ENCODE assay signal across 10 cellular contexts in the genomic region with DNA sequence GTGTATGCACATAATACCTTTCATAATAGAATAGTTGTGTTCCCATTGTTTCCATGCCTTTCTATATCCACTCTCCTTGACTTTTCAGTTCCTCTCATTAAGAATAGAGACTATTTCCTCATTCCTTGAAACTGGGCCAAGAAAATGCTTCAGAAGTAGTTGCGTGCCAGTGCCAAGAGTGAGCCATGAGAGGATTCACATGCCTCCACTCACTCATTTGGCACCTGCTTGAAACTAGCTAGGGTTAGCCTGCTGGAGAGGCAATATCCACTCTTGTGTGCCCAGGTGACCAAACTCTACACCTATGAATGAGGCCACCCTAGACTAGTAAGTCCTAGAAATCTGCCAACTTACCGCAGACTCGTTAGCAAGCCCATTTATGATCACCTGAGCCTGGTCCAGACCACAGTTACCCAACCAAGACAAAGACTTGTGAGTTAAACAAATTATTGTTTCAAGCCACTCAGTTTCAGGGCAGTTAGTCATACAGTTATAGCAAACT.
DNase-seq lines count a peak whose midpoint lies in the region; ATAC-seq and TF ChIP-seq lines count a peak whose summit lies in the region.
"Had no signal": no experiment of that assay in that cellular context is flagged by ENCODE, and none has a peak within 500 bp of the region (broad histone marks: within the 10 kb centered on the region; RNA-seq: fewer than 3 reads in every experiment).

No MANE protein-coding gene starts in this region.

- H3K9me3 ChIP-seq in adipocyte (ENCODE audit: control insufficient read depth, low read length) (no peaks in the 10 kb centered on the region), lung (ENCODE audit: control insufficient read depth in 2 of 2, insufficient read depth in 1 of 2, low read length in 1 of 2) (no peaks in the 10 kb centered on the region), esophagus muscularis mucosa (no peaks in the 10 kb centered on the region)

- H3K4me1 ChIP-seq in adipocyte (ENCODE audit: control insufficient read depth, insufficient read depth, low read length) (peaks cover 15% of the 10 kb centered on the region), lung (ENCODE audit: control insufficient read depth in 2 of 2, insufficient read depth in 2 of 2, low read length in 2 of 2) (peaks cover 1 to 10% of the 10 kb centered on the region in 2 donors), esophagus muscularis mucosa (peaks cover 8 to 17% (median 13%) of the 10 kb centered on the region in 4 donors)

- H3K9ac ChIP-seq in adipocyte (ENCODE audit: low read length), result no peak overlapping the region

- TF ChIP-seq CTCF in lung (IDR thresholded peaks at IDR 0.05; ENCODE audit: control extremely low read depth, extremely low read depth) (no peak), esophagus muscularis mucosa (IDR thresholded peaks at IDR 0.05) (no peak)

- H3K4me3 ChIP-seq in adipocyte (ENCODE audit: low read length) (no peak overlapping the region), lung (no peak overlapping the region), esophagus muscularis mucosa (no peak overlapping the region)

- H3K27me3 ChIP-seq in adipocyte (replicated peaks; ENCODE audit: control insufficient read depth, insufficient read depth, low read length) (no peaks in the 10 kb centered on the region), lung (ENCODE audit: control insufficient read depth, insufficient read depth) (no peaks in the 10 kb centered on the region), esophagus muscularis mucosa (no peaks in the 10 kb centered on the region)

- ATAC-seq in GM18868 (IDR thresholded peaks at IDR 0.05; ENCODE audit: unreplicated experiment) (peak; percentile 57), HG03025 (IDR thresholded peaks at IDR 0.05; ENCODE audit: low FRiP score, unreplicated experiment) (peak; percentile 43), lung (ENCODE audit: insufficient read depth, low FRiP score) (peak; percentile 84), GM19395 (IDR thresholded peaks at IDR 0.05; ENCODE audit: unreplicated experiment) (no peak), GM21515 (IDR thresholded peaks at IDR 0.05; ENCODE audit: unreplicated experiment) (no peak)
- ATAC-seq: activated CD8-positive, alpha-beta T cell treated with anti-CD3 and anti-CD28 coated beads, Interleukin-2, amount 10 ng/mL, durations not matched to agents 7 days and 5 days had no signal

- DNase-seq in adipocyte (ENCODE audit: low read depth) (peak; percentile 43), lung (ENCODE audit: low spot score) (peak; percentile 74), NCI-H2227 treated with DMSO at 0.1 percent for 48 hours (lab: John Stamatoyannopoulos, UW) (no peak), esophagus muscularis mucosa (ENCODE audit: extremely low spot score) (no peak)
- DNase-seq: activated CD8-positive, alpha-beta T cell treated with anti-CD3 and anti-CD28 coated beads, Interleukin-2, amount 10 ng/mL, durations not matched to agents 7 days and 5 days; NCI-H69 had no signal

- 36 to 43% methylated on average over 3 of the region's 3 CpGs for WGBS in lung, 2 donors
- 78% methylated on average over 3 of the region's 3 CpGs for WGBS in esophagus muscularis mucosa

- intact Hi-C loops in esophagus muscularis mucosa (cut with DNase I), result loop anchor here (5.0 kb wide), 1 partner anchor 386 kb away; a partner anchor contains a TSS

- no peak for TF ChIP-seq EP300 in esophagus muscularis mucosa (IDR thresholded peaks at IDR 0.05)

- no peak for TF ChIP-seq POLR2A in esophagus muscularis mucosa (IDR thresholded peaks at IDR 0.05; ENCODE audit: low read depth)

- H3K36me3 ChIP-seq in adipocyte (ENCODE audit: control insufficient read depth, insufficient read depth, low read length, severe bottlenecking), result no peaks in the 10 kb centered on the region
- H3K36me3 ChIP-seq in lung (ENCODE audit: control insufficient read depth in 2 of 2, insufficient read depth in 2 of 2, low read length in 2 of 2), result no peaks in the 10 kb centered on the region
- no peaks in the 10 kb centered on the region for H3K36me3 ChIP-seq in esophagus muscularis mucosa

- H3K27ac ChIP-seq in lung (ENCODE audit: low read depth in 1 of 2, low read length in 1 of 2), result peak overlapping the region in 1 of 2 donors; percentile 24
- H3K27ac ChIP-seq in esophagus muscularis mucosa (replicated peaks in 1 of 4), result no peak overlapping the region

Comparison
In these comparisons a context has a peak if more than half of its experiments do, and no peak if none do; other contexts are left out.
1. ATAC-seq: peak in GM18868 (single experiment), HG03025 (single experiment) and lung (single experiment); none in GM19395 (single experiment) and GM21515 (single experiment).
2. DNase-seq: peak in adipocyte (single experiment) and lung (single experiment); none in NCI-H2227 treated with DMSO at 0.1 percent for 48 hours (single experiment) and esophagus muscularis mucosa (single experiment).